Comparison of ENCODE assay signal across 10 cellular contexts in the genomic region with DNA sequence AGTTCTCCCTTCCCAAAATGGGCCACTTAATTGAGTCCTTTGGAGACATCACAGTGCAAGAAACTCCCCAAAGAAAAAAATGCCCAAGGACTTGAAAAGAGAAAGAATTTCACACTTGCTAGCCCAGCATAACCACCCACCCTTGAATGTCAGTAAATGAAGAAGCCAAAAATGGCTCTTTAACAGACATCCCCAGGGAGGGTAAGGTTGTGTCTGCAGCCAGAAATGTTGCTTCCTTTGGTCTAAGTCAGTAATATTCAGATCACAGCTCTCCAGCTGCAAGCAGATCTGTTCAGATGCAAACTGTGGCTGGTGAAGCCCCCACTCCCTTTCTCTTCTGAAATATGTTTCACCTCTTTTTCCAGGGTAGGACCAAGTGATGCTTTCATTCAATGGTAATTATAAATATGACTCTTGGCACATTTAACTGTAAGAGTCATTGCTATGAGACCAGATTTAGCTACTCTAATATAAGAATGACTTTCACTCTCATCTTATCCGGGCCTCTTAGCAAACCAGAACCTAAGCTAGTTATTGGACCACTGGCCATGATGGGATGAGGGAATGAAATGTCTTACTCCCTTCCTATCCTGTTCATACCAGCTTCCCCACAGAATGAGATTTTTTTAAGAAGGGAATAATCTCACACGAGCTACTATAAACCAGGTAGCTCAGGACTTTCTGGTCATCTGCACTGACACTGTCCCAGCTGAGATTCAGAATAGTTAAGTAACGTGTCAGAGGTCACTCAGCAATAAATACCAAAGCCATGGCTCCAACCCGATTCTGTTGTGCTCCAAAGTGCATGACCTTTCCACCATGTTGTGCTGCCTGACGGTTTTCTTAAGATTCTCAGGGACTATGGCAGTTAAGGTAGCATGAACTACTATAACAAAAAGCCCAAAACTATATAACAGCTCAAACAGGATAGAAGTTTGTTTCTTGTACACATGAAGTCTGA.
A peak's percentile ranks its signal among the peaks of the same experiment; 100 is the strongest.
DNase-seq lines count a peak whose midpoint lies in the region; ATAC-seq lines count a peak whose summit lies in the region.
"Had no signal": no experiment of that assay in that cellular context is flagged by ENCODE, and none has a peak within 500 bp of the region (broad histone marks: within the 10 kb centered on the region; RNA-seq: fewer than 3 reads in every experiment).

No MANE protein-coding gene starts in this region.

- H3K9me3 Mint-ChIP-seq in naive B cell = no peaks in the 10 kb centered on the region

- peak overlapping the region; percentile 80 to 97 (median 94) for H3K27ac Mint-ChIP-seq in naive B cell

- H3K4me1 ChIP-seq in effector memory CD4-positive, alpha-beta T cell (ENCODE audit: control insufficient read depth, insufficient read depth, low read length, poor library complexity, severe bottlenecking) = peaks cover 5% of the 10 kb centered on the region

- no peaks in the 10 kb centered on the region for H3K9me3 ChIP-seq in effector memory CD4-positive, alpha-beta T cell (ENCODE audit: control insufficient read depth, low read length)

- peaks cover 59 to 96% (median 78%) of the 10 kb centered on the region in 3 donors for H3K4me1 Mint-ChIP-seq in naive B cell

- no peaks in the 10 kb centered on the region for H3K27me3 Mint-ChIP-seq in naive B cell

- H3K27me3 ChIP-seq in effector memory CD4-positive, alpha-beta T cell (replicated peaks; ENCODE audit: control insufficient read depth, insufficient read depth, low read length, poor library complexity, severe bottlenecking) = no peaks in the 10 kb centered on the region

- peak overlapping the region; percentile 50 to 89 (median 80) for H3K4me3 Mint-ChIP-seq in naive B cell

- peak; percentile 74 for DNase-seq in naive B cell
- DNase-seq in cortex of kidney (lab: John Stamatoyannopoulos, UW) = no peak
- no peak for DNase-seq in effector memory CD4-positive, alpha-beta T cell
- DNase-seq in OCI-M1 (lab: John Stamatoyannopoulos, UW) = no peak
- DNase-seq: activated effector memory CD4-positive, alpha-beta T cell treated with anti-CD3 and anti-CD28 coated beads, Interleukin-2, amount 50 U/mL, for 16 hours; T1000 had no signal

- H3K27ac ChIP-seq in effector memory CD4-positive, alpha-beta T cell (ENCODE audit: insufficient read depth, low read length, poor library complexity, severe bottlenecking) = no peak overlapping the region

- ATAC-seq in GM18511 (IDR thresholded peaks at IDR 0.05; ENCODE audit: unreplicated experiment) (peak; percentile 85), GM21619 (IDR thresholded peaks at IDR 0.05; ENCODE audit: unreplicated experiment) (peak; percentile 73), HG03469 (IDR thresholded peaks at IDR 0.05; ENCODE audit: unreplicated experiment) (peak; percentile 58), naive B cell (ENCODE audit: low read depth in 2 of 2) (peak; percentile 81 to 82), GM21526 (IDR thresholded peaks at IDR 0.05; ENCODE audit: low FRiP score, unreplicated experiment) (no peak)

- no peaks in the 10 kb centered on the region for H3K36me3 Mint-ChIP-seq in naive B cell

- H3K4me3 ChIP-seq in effector memory CD4-positive, alpha-beta T cell (ENCODE audit: insufficient read depth, low read depth, low read length, poor library complexity, severe bottlenecking) = no peak overlapping the region

- H3K36me3 ChIP-seq in effector memory CD4-positive, alpha-beta T cell (ENCODE audit: control insufficient read depth, insufficient read depth, low read length) = no peaks in the 10 kb centered on the region
